ENCODE assay signal across 8 cellular contexts in genomic region chr9:83920942-83921707, GRCh38. TPM values are rescaled to one million over a fixed set of nuclear protein-coding genes. Genes with fewer than 3 reads are reported as not detected.
A peak's percentile ranks its signal among the peaks of the same experiment; 100 is the strongest.
DNase-seq lines count a peak whose midpoint lies in the region; FAIRE-seq and TF ChIP-seq lines count a peak whose summit lies in the region.

KIF27 (minus strand) TSS chr9:83921432; CDS start chr9:83915591, 5,841 bp downstream.

- H3K4me3 ChIP-seq in GM06990 (replicated peaks; ENCODE audit: low read depth, low read length) (peak within 1 kb of the TSS; percentile 73), HFF-Myc (replicated peaks; ENCODE audit: low read depth, low read length) (peak within 1 kb of the TSS; percentile 60), SJSA1 (peak within 1 kb of the TSS; percentile 63), neutrophil (ENCODE audit: low read depth in 1 of 2, low read length in 1 of 2) (peak within 1 kb of the TSS; percentile 83 to 94)

- peak within 1 kb of the TSS; percentile 82 for H3K4me3 Mint-ChIP-seq in activated naive CD4-positive, alpha-beta T cell treated with anti-CD3 and anti-CD28 coated beads for 36 hours

- peak within 1 kb of the TSS; percentile 85 for H3K27ac ChIP-seq in SJSA1
- peak within 1 kb of the TSS; percentile 98 for H3K27ac ChIP-seq in neutrophil
- peak within 1 kb of the TSS; percentile 64 for H3K27ac ChIP-seq in substantia nigra (ENCODE audit: low read depth, low read length, poor library complexity, severe bottlenecking)

- DNase-seq in GM06990 (ENCODE audit: extremely low read depth, insufficient read length) (peak; percentile 98), HFF-Myc (ENCODE audit: extremely low read depth, low read depth) (peak; percentile 83), MV-4-11 (lab: John Stamatoyannopoulos, UW) (peak; percentile 93), SJSA1 (ENCODE audit: low read depth in 1 of 2, low spot score in 2 of 2) (peak; percentile 85 to 98), frontal cortex (ENCODE audit: low spot score in 2 of 2) (peak; percentile 89 to 95), substantia nigra (lab: John Stamatoyannopoulos, UW) (peak; percentile 79 to 99 (median 95))
- DNase-seq in activated naive CD4-positive, alpha-beta T cell treated with anti-CD3 and anti-CD28 coated beads for 36 hours = peak; percentile 98

- CTCF ChIA-PET in activated naive CD4-positive, alpha-beta T cell treated with anti-CD3 and anti-CD28 coated beads for 36 hours (lab: Charles Lee) = interaction anchor here (0.6 to 2.0 kb wide), 13 partner anchors 10 to 1344 kb away, joined by 3 to 9 read pairs (median 4); no protein-coding TSS in a partner anchor

- no peak for FAIRE-seq in frontal cortex (lab: Jason Lieb, UNC)

- H3K4me1 Mint-ChIP-seq in activated naive CD4-positive, alpha-beta T cell treated with anti-CD3 and anti-CD28 coated beads for 36 hours (ENCODE audit: low read depth) = peaks cover 10% of the 10 kb centered on the region

- no peaks in the 10 kb centered on the region for H3K27me3 ChIP-seq in GM06990 (replicated peaks; ENCODE audit: control insufficient read depth, insufficient read depth, low read length)
- H3K27me3 ChIP-seq in SJSA1 (replicated peaks) = no peaks in the 10 kb centered on the region
- no peaks in the 10 kb centered on the region for H3K27me3 ChIP-seq in neutrophil

- no peak for TF ChIP-seq CTCF in GM06990 (IDR thresholded peaks at IDR 0.05; ENCODE audit: insufficient read depth, low read length, poor library complexity, severe bottlenecking)
- peak; percentile 16 for TF ChIP-seq CTCF in HFF-Myc (IDR thresholded peaks at IDR 0.05; ENCODE audit: low read depth, low read length, missing control alignments)
- peak; percentile 94 for TF ChIP-seq CTCF in neutrophil (IDR thresholded peaks at IDR 0.05)

- H3K36me3 ChIP-seq in GM06990 (ENCODE audit: control insufficient read depth, insufficient read depth, low read length) (no peaks in the 10 kb centered on the region), SJSA1 (no peaks in the 10 kb centered on the region), neutrophil (peaks cover 3% of the 10 kb centered on the region)

- H3K27ac Mint-ChIP-seq in activated naive CD4-positive, alpha-beta T cell treated with anti-CD3 and anti-CD28 coated beads for 36 hours = peak within 1 kb of the TSS; percentile 90

- no peaks in the 10 kb centered on the region for H3K9me3 Mint-ChIP-seq in activated naive CD4-positive, alpha-beta T cell treated with anti-CD3 and anti-CD28 coated beads for 36 hours

- intact Hi-C loops in activated naive CD4-positive, alpha-beta T cell treated with anti-CD3 and anti-CD28 coated beads for 36 hours (cut with micrococcal nuclease) = loop anchor here (1.0 to 5.0 kb wide), 11 partner anchors 35 to 1821 kb away; partner anchors contain the start of genes GKAP1, HNRNPK, IDNK and RMI1

- H3K4me1 ChIP-seq in SJSA1 (replicated peaks) = peaks cover 9% of the 10 kb centered on the region; the same call in 1 of the 2 replicates
- H3K4me1 ChIP-seq in neutrophil (ENCODE audit: control insufficient read depth in 1 of 2, insufficient read depth in 1 of 2, low read depth in 1 of 2, low read length in 1 of 2) = peaks cover 15 to 16% of the 10 kb centered on the region in 2 experiments

- H3K36me3 Mint-ChIP-seq in activated naive CD4-positive, alpha-beta T cell treated with anti-CD3 and anti-CD28 coated beads for 36 hours (ENCODE audit: low read depth) = no peaks in the 10 kb centered on the region

- no peaks in the 10 kb centered on the region for H3K9me3 ChIP-seq in SJSA1 (replicated peaks)
- H3K9me3 ChIP-seq in neutrophil = no peaks in the 10 kb centered on the region

- H3K27me3 Mint-ChIP-seq in activated naive CD4-positive, alpha-beta T cell treated with anti-CD3 and anti-CD28 coated beads for 36 hours (ENCODE audit: low read depth) = no peaks in the 10 kb centered on the region

RNA-seq across cellular contexts. Expression of gene KIF27, which starts in this region (rescaled TPM):
- total RNA-seq in SJSA1 (2014; rRNA removed; shearing (Covaris generic)) = 0.34 and 1.2 TPM in 2 replicates
- total RNA-seq in activated naive CD4-positive, alpha-beta T cell treated with anti-CD3 and anti-CD28 coated beads for 36 hours = 1 to 10 TPM; 2.7 to 3.8 TPM
- 15.1 TPM for total RNA-seq in frontal cortex

Comparison
In these comparisons a context has a peak if more than half of its experiments do, and no peak if none do; other contexts are left out.
1. Peak in every context shown above with its lines: DNase-seq, H3K4me3 ChIP-seq and H3K27ac ChIP-seq.